Comparison of ENCODE assay signal across 8 cellular contexts in genomic region chr3:169149349-169149890, GRCh38.
DNase-seq lines count a peak whose midpoint lies in the region; ATAC-seq and TF ChIP-seq lines count a peak whose summit lies in the region.

No MANE protein-coding gene starts in this region.

- H2AFZ ChIP-seq in PC-3 (ENCODE audit: low read length): peak overlapping the region; percentile 98

- peak overlapping the region; percentile 84 for H3K4me2 ChIP-seq in PC-3 (ENCODE audit: low read length)

- intact Hi-C loops in PC-3 (cut with micrococcal nuclease): loop anchor here (1.0 to 5.0 kb wide), 13 partner anchors 69 to 593 kb away; no protein-coding TSS in a partner anchor
- intact Hi-C loops in activated T-helper 1 cell treated with anti-CD3 and anti-CD28 coated beads, Interleukin-12 subunit alpha, Interleukin-12 subunit beta, Interleukin-2, Interleukin-4 antibody, amounts not matched to agents 30 ng/mL and 10 ng/mL and 1 ng/mL, durations not matched to agents 14 hours and 24 hours and 36 hours (cut with micrococcal nuclease): loop anchor here (1.0 to 5.0 kb wide), 5 partner anchors 93 to 1433 kb away; no protein-coding TSS in a partner anchor

- no TSS peak for BruUV-seq in PC-3 (replicated peaks; lab: Mats Ljungman, UMichigan)

- peak; percentile 83 for TF ChIP-seq RAD21 in Ishikawa (IDR thresholded peaks at IDR 0.05; ENCODE audit: low read depth)

- H3K9me3 ChIP-seq in PC-3 (ENCODE audit: low read length): no peaks in the 10 kb centered on the region

- H3K27me3 Mint-ChIP-seq in activated T-helper 1 cell treated with anti-CD3 and anti-CD28 coated beads, Interleukin-12 subunit alpha, Interleukin-12 subunit beta, Interleukin-2, Interleukin-4 antibody, amounts not matched to agents 30 ng/mL and 10 ng/mL and 1 ng/mL, durations not matched to agents 14 hours and 24 hours and 36 hours (ENCODE audit: insufficient read depth): peaks cover 65% of the 10 kb centered on the region
- peaks cover 52% of the 10 kb centered on the region for H3K27me3 Mint-ChIP-seq in nephron progenitor cell (ENCODE audit: low read depth, poor library complexity)

- no peak for TF ChIP-seq EP300 in Ishikawa (IDR thresholded peaks at IDR 0.05; ENCODE audit: borderline replicate concordance)

- POLR2A ChIA-PET in PC-3 (lab: Charles Lee; ENCODE audit: unreplicated experiment): interaction anchor here (0.6 kb wide), 1 partner anchor 137 kb away, joined by 3 read pairs; no protein-coding TSS in a partner anchor

- H3K9me3 Mint-ChIP-seq in activated T-helper 1 cell treated with anti-CD3 and anti-CD28 coated beads, Interleukin-12 subunit alpha, Interleukin-12 subunit beta, Interleukin-2, Interleukin-4 antibody, amounts not matched to agents 30 ng/mL and 10 ng/mL and 1 ng/mL, durations not matched to agents 14 hours and 24 hours and 36 hours: no peaks in the 10 kb centered on the region
- no peaks in the 10 kb centered on the region for H3K9me3 Mint-ChIP-seq in nephron progenitor cell

- no peak overlapping the region for H3K27ac Mint-ChIP-seq in activated T-helper 1 cell treated with anti-CD3 and anti-CD28 coated beads, Interleukin-12 subunit alpha, Interleukin-12 subunit beta, Interleukin-2, Interleukin-4 antibody, amounts not matched to agents 30 ng/mL and 10 ng/mL and 1 ng/mL, durations not matched to agents 14 hours and 24 hours and 36 hours
- H3K27ac Mint-ChIP-seq in nephron progenitor cell: no peak overlapping the region

- no peaks in the 10 kb centered on the region for H3K9me2 ChIP-seq in PC-3 (replicated peaks; ENCODE audit: low read length)

- H3K4me1 Mint-ChIP-seq in activated T-helper 1 cell treated with anti-CD3 and anti-CD28 coated beads, Interleukin-12 subunit alpha, Interleukin-12 subunit beta, Interleukin-2, Interleukin-4 antibody, amounts not matched to agents 30 ng/mL and 10 ng/mL and 1 ng/mL, durations not matched to agents 14 hours and 24 hours and 36 hours (ENCODE audit: low read depth): peaks cover 27% of the 10 kb centered on the region
- H3K4me1 Mint-ChIP-seq in nephron progenitor cell: peaks cover 92% of the 10 kb centered on the region

- TF ChIP-seq CTCF in PC-3 (conservative IDR thresholded peaks at IDR 0.05; ENCODE audit: low read depth, low read length) (peak; percentile 87), nephron progenitor cell (IDR thresholded peaks at IDR 0.05) (peak; percentile 83)

- H3K27me3 ChIP-seq in PC-3 (ENCODE audit: low read length): no peaks in the 10 kb centered on the region

- H3K4me1 ChIP-seq in PC-3 (ENCODE audit: insufficient read depth, low read length): peaks cover 33% of the 10 kb centered on the region

- H4K20me1 ChIP-seq in PC-3 (ENCODE audit: low read length): no peaks in the 10 kb centered on the region

- peak overlapping the region; percentile 49 for H3K9ac ChIP-seq in PC-3 (ENCODE audit: low read length)

- H3K4me3 ChIP-seq in PC-3 (ENCODE audit: low read length): peak overlapping the region; percentile 73

- H3K79me2 ChIP-seq in PC-3 (ENCODE audit: low read length): peaks cover 16% of the 10 kb centered on the region

- ATAC-seq in GM21737 (IDR thresholded peaks at IDR 0.05; ENCODE audit: unreplicated experiment) (peak; percentile 99), PC-3 (peak; percentile 76)
- peak; percentile 95 for ATAC-seq in stimulated activated naive CD8-positive, alpha-beta T cell treated with anti-CD3 and anti-CD28 coated beads, Interleukin-15, Interleukin-2, amounts not matched to agents 100 U/mL and 50 U/mL, for 24 hours

- DNase-seq in DMS53 treated with DMSO at 0.1 percent for 48 hours (lab: John Stamatoyannopoulos, UW; ENCODE audit: unreplicated experiment) (peak; percentile 58), PC-3 (peak; percentile 92), fibroblast of peridontal ligament (ENCODE audit: extremely low read depth) (peak; percentile 76), nephron progenitor cell (peak; percentile 89)
- DNase-seq in activated T-helper 1 cell treated with anti-CD3 and anti-CD28 coated beads, Interleukin-12 subunit alpha, Interleukin-12 subunit beta, Interleukin-2, Interleukin-4 antibody, amounts not matched to agents 30 ng/mL and 10 ng/mL and 1 ng/mL, durations not matched to agents 14 hours and 24 hours and 36 hours (ENCODE audit: low spot score): peak; percentile 63
- peak; percentile 77 for DNase-seq in stimulated activated naive CD8-positive, alpha-beta T cell treated with anti-CD3 and anti-CD28 coated beads, Interleukin-15, Interleukin-2, amounts not matched to agents 100 U/mL and 50 U/mL, for 24 hours

- CTCF ChIA-PET in PC-3 (lab: Charles Lee): interaction anchor here (0.7 to 2.7 kb wide), 14 partner anchors 16 to 519 kb away, joined by 3 to 33 read pairs (median 8); no protein-coding TSS in a partner anchor

- peaks cover 4% of the 10 kb centered on the region for H3K36me3 Mint-ChIP-seq in activated T-helper 1 cell treated with anti-CD3 and anti-CD28 coated beads, Interleukin-12 subunit alpha, Interleukin-12 subunit beta, Interleukin-2, Interleukin-4 antibody, amounts not matched to agents 30 ng/mL and 10 ng/mL and 1 ng/mL, durations not matched to agents 14 hours and 24 hours and 36 hours (ENCODE audit: low read depth)
- H3K36me3 Mint-ChIP-seq in nephron progenitor cell (ENCODE audit: low read depth): no peaks in the 10 kb centered on the region

- peak overlapping the region; percentile 12 for H3K27ac ChIP-seq in PC-3 (ENCODE audit: low read length)

- H3K36me3 ChIP-seq in PC-3 (ENCODE audit: low read depth, low read length): no peaks in the 10 kb centered on the region

- H3F3A ChIP-seq in PC-3 (ENCODE audit: low read length, unreplicated experiment): no peaks in the 10 kb centered on the region

- H3K4me3 Mint-ChIP-seq in activated T-helper 1 cell treated with anti-CD3 and anti-CD28 coated beads, Interleukin-12 subunit alpha, Interleukin-12 subunit beta, Interleukin-2, Interleukin-4 antibody, amounts not matched to agents 30 ng/mL and 10 ng/mL and 1 ng/mL, durations not matched to agents 14 hours and 24 hours and 36 hours: no peak overlapping the region
- peak overlapping the region; percentile 91 for H3K4me3 Mint-ChIP-seq in nephron progenitor cell

TF ChIP-seq in Ishikawa, 13 proteins besides CTCF, POLR2A, EP300 and RAD21:
- TF ChIP-seq CEBPB (IDR thresholded peaks at IDR 0.05): 0 out of 2 replicates have a peak, but pooled peaks have one; percentile 32
- no peak for TF ChIP-seq YY1 (IDR thresholded peaks at IDR 0.05; ENCODE audit: low read depth)
- no peak for TF ChIP-seq CREB1 (IDR thresholded peaks at IDR 0.05; ENCODE audit: low read depth)
- no peak for TF ChIP-seq EGR1 (IDR thresholded peaks at IDR 0.05)
- no peak for TF ChIP-seq TCF12 (IDR thresholded peaks at IDR 0.05; ENCODE audit: low read depth)
- TF ChIP-seq TAF1 (IDR thresholded peaks at IDR 0.05; ENCODE audit: low read depth): no peak
- 0 out of 2 replicates have a peak, but pooled peaks have one; percentile 39 for TF ChIP-seq MAX (IDR thresholded peaks at IDR 0.05)

Comparison
In these comparisons a context has a peak if more than half of its experiments do, and no peak if none do; other contexts are left out.
1. Peak in every context shown above with its lines: DNase-seq, ATAC-seq, H3K4me3 ChIP-seq and H3K27ac ChIP-seq.